ENCODE assay signal across 8 cellular contexts in the genomic region with DNA sequence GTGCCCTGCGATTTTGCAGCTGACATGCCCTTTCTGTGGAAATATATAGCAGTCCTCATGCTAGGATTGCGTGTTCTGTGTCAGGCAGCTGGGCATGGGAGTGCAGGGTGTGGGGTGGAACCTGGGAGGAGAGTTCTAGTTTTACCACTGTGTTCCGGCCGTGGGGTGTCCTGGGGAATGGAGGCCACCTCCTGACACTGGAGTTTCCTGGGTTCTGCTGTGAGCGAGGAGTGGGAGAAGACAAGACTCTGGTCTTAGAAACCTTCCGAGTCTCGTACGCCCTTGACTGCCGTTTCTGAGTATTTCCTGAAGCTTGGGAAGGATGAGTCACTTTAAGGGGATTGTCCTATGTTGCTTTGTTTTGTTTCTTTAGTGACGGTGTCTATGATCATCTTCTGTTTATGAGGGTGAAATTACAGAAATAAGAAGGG. TPM values are rescaled to one million over a fixed set of nuclear protein-coding genes. Genes with fewer than 3 reads are reported as not detected.
DNase-seq lines count a peak whose midpoint lies in the region; ATAC-seq, FAIRE-seq and TF ChIP-seq lines count a peak whose summit lies in the region.

No MANE protein-coding gene starts in this region.

- DNase-seq in AG08395 (ENCODE audit: low spot score) (peak; percentile 70), K562 (ENCODE audit: extremely low read depth in 1 of 4, low spot score in 3 of 4) (peak in 1 of 4 experiments; percentile 18), left colon (peak in 1 of 2 donors; percentile 50), thoracic aorta (ENCODE audit: low spot score) (no peak), NCI-H187 (lab: John Stamatoyannopoulos, UW) (no peak), NCI-H82 (lab: John Stamatoyannopoulos, UW) (no peak)
- DNase-seq in Jurkat, Clone E6-1 (ENCODE audit: low read depth, low spot score), result no peak

- WGBS in K562 (ENCODE audit: insufficient coverage, low coverage, missing lambda C conversion rate), result 7% methylated on average over 7 of the region's 10 CpGs

- ATAC-seq in K562, result peak; percentile 54
- ATAC-seq in left colon, result peak; percentile 83
- no peak for ATAC-seq in thoracic aorta (ENCODE audit: insufficient number of reproducible peaks, low FRiP score, low read depth)
- no peak for ATAC-seq in GM18867 (IDR thresholded peaks at IDR 0.05; ENCODE audit: unreplicated experiment)

- H3K9me3 ChIP-seq in K562 (replicated peaks; ENCODE audit: control insufficient read depth, insufficient read depth, low read depth, low read length) (no peaks in the 10 kb centered on the region), thoracic aorta (no peaks in the 10 kb centered on the region)

- POLR2A ChIA-PET in K562 (lab: Yijun Ruan, JAX), result no interaction called here

- in situ Hi-C loops in K562 (cut with MboI), result no loop called here

- H3K9ac ChIP-seq in K562 (ENCODE audit: insufficient read depth in 1 of 2, low read depth in 2 of 2, low read length in 2 of 2), result peak overlapping the region in 1 of 2 experiments; percentile 30; a peak in 2 of 4 replicates

- H3K4me3 ChIP-seq in Jurkat, Clone E6-1 (ENCODE audit: low read length), result peak overlapping the region; percentile 45
- H3K4me3 ChIP-seq in K562 (no peak overlapping the region), thoracic aorta (peak overlapping the region; percentile 44)

- peak overlapping the region; percentile 62; the same call in 1 of the 2 replicates for H2AFZ ChIP-seq in K562 (ENCODE audit: low read depth, low read length)

- peak overlapping the region; percentile 55; the same call in 2 of the 3 replicates for H3K27ac ChIP-seq in K562 (ENCODE audit: extremely low read depth, low read depth, low read length)
- peak overlapping the region in 1 of 2 donors; percentile 14 for H3K27ac ChIP-seq in thoracic aorta

- FAIRE-seq in K562 (lab: Jason Lieb, UNC), result no peak

- H4K20me1 ChIP-seq in K562 (replicated peaks; ENCODE audit: control insufficient read depth, insufficient read depth, low read length), result no peaks in the 10 kb centered on the region

- no peak for TF ChIP-seq RAD21 in K562 (CRISPR knock-in tag; conservative IDR thresholded peaks at IDR 0.05 in 1 of 2, IDR thresholded peaks at IDR 0.05 in 1 of 2)

- H3K79me2 ChIP-seq in K562 (ENCODE audit: control insufficient read depth, insufficient read depth, low read length), result no peaks in the 10 kb centered on the region

- H3K36me3 ChIP-seq in K562 (ENCODE audit: control insufficient read depth, insufficient read depth, low read length), result no peaks in the 10 kb centered on the region
- H3K36me3 ChIP-seq in thoracic aorta, result peaks cover 4% of the 10 kb centered on the region

- no peak for TF ChIP-seq CTCF in K562 (IDR thresholded peaks at IDR 0.05 in 2 of 3, conservative IDR thresholded peaks at IDR 0.05 in 1 of 3; ENCODE audit: insufficient read depth in 2 of 3, low read depth in 1 of 3, low read length in 3 of 3)
- TF ChIP-seq CTCF in thoracic aorta (IDR thresholded peaks at IDR 0.05), result no peak

- no peak for TF ChIP-seq EP300 in K562 (IDR thresholded peaks at IDR 0.05; ENCODE audit: low read length)

- peak overlapping the region; percentile 32 for H3K4me2 ChIP-seq in K562 (ENCODE audit: insufficient read depth, low read length)

- H3K27me3 ChIP-seq in K562 (ENCODE audit: control insufficient read depth in 2 of 2, insufficient read depth in 2 of 2, low read length in 2 of 2) (no peaks in the 10 kb centered on the region), thoracic aorta (replicated peaks; ENCODE audit: insufficient read depth) (no peaks in the 10 kb centered on the region)

- CTCF ChIA-PET in K562 (lab: Yijun Ruan, JAX; ENCODE audit: low intra/inter-chr PET ratio), result no interaction called here

- no TSS peak for BruUV-seq in K562 (replicated peaks; lab: Mats Ljungman, UMichigan)

- H3K4me1 ChIP-seq in K562 (replicated peaks in 1 of 2; ENCODE audit: control insufficient read depth in 2 of 2, insufficient read depth in 2 of 2, low read length in 2 of 2) (no peaks in the 10 kb centered on the region; a peak in 1 of 5 replicates), thoracic aorta (ENCODE audit: control insufficient read depth in 1 of 2, low read depth in 2 of 2) (peaks cover 37 to 61% of the 10 kb centered on the region in 2 donors)

- H3K9me1 ChIP-seq in K562 (ENCODE audit: control insufficient read depth, insufficient read depth, low read length), result no peaks in the 10 kb centered on the region

- TF ChIP-seq POLR2A in K562 (conservative IDR thresholded peaks at IDR 0.05), result no peak

- intact Hi-C loops in K562 (cut with micrococcal nuclease), result no loop called here
- intact Hi-C loops in left colon (cut with DNase I, micrococcal nuclease), result no loop called here

TF ChIP-seq in K562, 482 proteins besides CTCF, POLR2A, EP300 and RAD21 (continues in another document):
- TF ChIP-seq ZNF232 (CRISPR knock-in tag; IDR thresholded peaks at IDR 0.05) (no peak), NCOA1 (IDR thresholded peaks at IDR 0.05; ENCODE audit: low read depth) (no peak), CTBP1 (IDR thresholded peaks at IDR 0.05; ENCODE audit: borderline replicate concordance) (no peak), CCAR2 (IDR thresholded peaks at IDR 0.05; ENCODE audit: low read depth, low read length) (no peak), ZC3H4 (CRISPR knock-in tag; IDR thresholded peaks at IDR 0.05; ENCODE audit: borderline replicate concordance) (no peak), C11orf30 (IDR thresholded peaks at IDR 0.05; ENCODE audit: low read depth) (no peak), SMARCE1 (IDR thresholded peaks at IDR 0.05) (no peak)
- TF ChIP-seq, protein P1, sequence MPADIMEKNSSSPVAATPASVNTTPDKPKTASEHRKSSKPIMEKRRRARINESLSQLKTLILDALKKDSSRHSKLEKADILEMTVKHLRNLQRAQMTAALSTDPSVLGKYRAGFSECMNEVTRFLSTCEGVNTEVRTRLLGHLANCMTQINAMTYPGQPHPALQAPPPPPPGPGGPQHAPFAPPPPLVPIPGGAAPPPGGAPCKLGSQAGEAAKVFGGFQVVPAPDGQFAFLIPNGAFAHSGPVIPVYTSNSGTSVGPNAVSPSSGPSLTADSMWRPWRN (IDR thresholded peaks at IDR 0.05; ENCODE audit: low read depth), result no peak
- TF ChIP-seq, protein P2, sequence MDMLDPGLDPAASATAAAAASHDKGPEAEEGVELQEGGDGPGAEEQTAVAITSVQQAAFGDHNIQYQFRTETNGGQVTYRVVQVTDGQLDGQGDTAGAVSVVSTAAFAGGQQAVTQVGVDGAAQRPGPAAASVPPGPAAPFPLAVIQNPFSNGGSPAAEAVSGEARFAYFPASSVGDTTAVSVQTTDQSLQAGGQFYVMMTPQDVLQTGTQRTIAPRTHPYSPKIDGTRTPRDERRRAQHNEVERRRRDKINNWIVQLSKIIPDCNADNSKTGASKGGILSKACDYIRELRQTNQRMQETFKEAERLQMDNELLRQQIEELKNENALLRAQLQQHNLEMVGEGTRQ (CRISPR knock-in tag; IDR thresholded peaks at IDR 0.05), result no peak

RNA-seq across cellular contexts. Expression of a gene that starts 19.0 kb away (rescaled TPM):
- 682 TPM for polyA plus RNA-seq in Jurkat, Clone E6-1 (2012; ENCODE audit: insufficient read depth, insufficient read length)
- 25.2 and 28.2 TPM in 2 replicates for total RNA-seq in K562 (2011; cell fraction: chromatin; rRNA removed; ENCODE audit: low replicate concordance)
- 23.9 and 33.5 TPM in 2 replicates for total RNA-seq in K562 (2011; cell fraction: nucleolus; rRNA removed)
- 36.3 and 51.0 TPM in 2 replicates for total RNA-seq in K562 (2011; cell fraction: nucleoplasm; rRNA removed)
- total RNA-seq in K562 (2014; rRNA removed) (46.4 and 55.3 TPM in 2 replicates), K562 (2014; rRNA removed; fragmentation: Illumina TruSeq; extraction: Trizol) (23.6 and 23.9 TPM in 2 replicates), K562 (2015; rRNA removed; fragmentation: Illumina TruSeq; extraction: Trizol) (33.3 and 34.5 TPM in 2 replicates), K562 (2021) (41.2 and 42.3 TPM in 2 replicates), left colon (100 to 1,000 TPM; 164 to 191 TPM), thoracic aorta (100 to 1,000 TPM; 490 to 527 TPM)
- polyA plus RNA-seq in K562 (2011; rRNA removed) (10.8 and 21.3 TPM in 2 replicates), K562 (2014; fragmentation: Illumina TruSeq; extraction: Trizol) (40.2 and 41.6 TPM in 2 replicates), K562 (2014; fragmentation: Nextera tagmentation; extraction: Ambion mirVana) (1 to 10 TPM; 5.0 to 5.6 TPM), K562 (2014; rRNA removed) (38.4 and 41.5 TPM in 2 replicates)
- 29.0 and 37.1 TPM in 2 replicates for polyA plus RNA-seq in K562 (2011; cell fraction: cytosol; rRNA removed)
- polyA plus RNA-seq in K562 (2011; cell fraction: nucleus; rRNA removed), result 16.6 and 29.9 TPM in 2 replicates
- polyA plus RNA-seq in K562 (2012), result 55.5 and 80.3 TPM in 2 replicates
- 8.0 and 17.6 TPM in 2 replicates for polyA minus RNA-seq in K562 (2011; rRNA and poly(A)+ RNA removed)
- polyA minus RNA-seq in K562 (2011; cell fraction: cytosol; rRNA and poly(A)+ RNA removed), result 19.2 and 24.3 TPM in 2 replicates
- polyA minus RNA-seq in K562 (2011; cell fraction: nucleus; rRNA and poly(A)+ RNA removed), result 3.6 and 8.8 TPM in 2 replicates

RNA-seq across cellular contexts. Expression of a gene that starts 41.8 kb away (rescaled TPM):
- not detected for polyA plus RNA-seq in Jurkat, Clone E6-1 (2012; ENCODE audit: insufficient read depth, insufficient read length)
- not detected in 2 replicates for total RNA-seq in K562 (2011; cell fraction: chromatin; rRNA removed; ENCODE audit: low replicate concordance)
- not detected in 2 replicates for total RNA-seq in K562 (2011; cell fraction: nucleolus; rRNA removed)
- not detected in 2 replicates for total RNA-seq in K562 (2011; cell fraction: nucleoplasm; rRNA removed)
- total RNA-seq in K562 (2014; rRNA removed) (0.08 TPM in 1 of 2 replicates, not detected in the other), K562 (2014; rRNA removed; fragmentation: Illumina TruSeq; extraction: Trizol) (not detected in 2 replicates), K562 (2015; rRNA removed; fragmentation: Illumina TruSeq; extraction: Trizol) (not detected in 2 replicates), K562 (2021) (not detected in 2 replicates), left colon (under 1 TPM in 1 of 2 donors, not detected in 1; 0.11 TPM), thoracic aorta (10 to 100 TPM; 18.1 to 29.6 TPM)
- polyA plus RNA-seq in K562 (2011; rRNA removed) (not detected in 2 replicates), K562 (2014; fragmentation: Illumina TruSeq; extraction: Trizol) (0.12 TPM in 1 of 2 replicates, not detected in the other), K562 (2014; fragmentation: Nextera tagmentation; extraction: Ambion mirVana) (under 1 TPM in 1 of 2 experiments, not detected in 1; 0.03 TPM), K562 (2014; rRNA removed) (not detected in 2 replicates)
- polyA plus RNA-seq in K562 (2011; cell fraction: cytosol; rRNA removed), result not detected in 2 replicates
- polyA plus RNA-seq in K562 (2011; cell fraction: nucleus; rRNA removed), result not detected in 2 replicates
- polyA plus RNA-seq in K562 (2012), result 0.16 and 0.28 TPM in 2 replicates
- 0.09 TPM in 1 of 2 replicates, not detected in the other for polyA minus RNA-seq in K562 (2011; rRNA and poly(A)+ RNA removed)
- not detected in 2 replicates for polyA minus RNA-seq in K562 (2011; cell fraction: cytosol; rRNA and poly(A)+ RNA removed)
- polyA minus RNA-seq in K562 (2011; cell fraction: nucleus; rRNA and poly(A)+ RNA removed), result not detected in 2 replicates

Comparison
In these comparisons a context has a peak if more than half of its experiments do, and no peak if none do; other contexts are left out.
1. ATAC-seq: peak in K562 (single experiment) and left colon (single experiment); none in thoracic aorta (single experiment) and GM18867 (single experiment).
2. RNA of a gene that starts 41.8 kb away (total RNA-seq): 18.1 to 29.6 TPM in thoracic aorta; 0.11 TPM in left colon and 0.08 TPM in K562; every median in the first group is over 10 times any median in the second.